1 cellular context compared by ENCODE assay signal in the genomic region with DNA sequence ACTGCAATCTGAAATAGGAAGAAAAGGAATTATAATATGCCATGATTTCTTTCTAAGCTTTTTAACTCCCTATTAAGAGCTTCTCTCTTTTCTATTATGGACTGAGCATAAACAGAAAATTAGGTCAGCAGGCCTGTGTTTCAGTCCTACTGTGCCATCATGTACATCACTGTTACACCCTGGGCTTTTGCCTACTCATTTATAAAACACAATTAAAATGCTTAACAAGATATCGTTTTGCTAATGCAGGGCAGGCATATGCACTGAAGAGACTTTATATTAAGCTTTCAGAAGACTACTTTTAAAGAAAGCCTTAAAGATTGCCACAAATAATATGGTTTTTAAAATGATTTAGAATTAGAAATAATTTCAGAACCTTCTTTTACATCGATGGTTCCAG.
TF ChIP-seq lines count a peak whose summit lies in the region.

No MANE protein-coding gene starts in this region.

TF ChIP-seq in endothelial cell of umbilical vein, 7 proteins besides CTCF, POLR2A, EP300 and RAD21 (continued from another document):
- no peak for TF ChIP-seq EZH2 (IDR thresholded peaks at IDR 0.05; ENCODE audit: borderline replicate concordance, low read depth, low read length, severe bottlenecking)
